24 cellular contexts compared by ENCODE assay signal in genomic region chr2:28828382-28828781, GRCh38. TPM values are rescaled to one million over a fixed set of nuclear protein-coding genes. Genes with fewer than 3 reads are reported as not detected.
DNase-seq lines count a peak whose midpoint lies in the region; ATAC-seq, FAIRE-seq and TF ChIP-seq lines count a peak whose summit lies in the region.
"Had no signal": no experiment of that assay in that cellular context is flagged by ENCODE, and none has a peak within 500 bp of the region (broad histone marks: within the 10 kb centered on the region; RNA-seq: fewer than 3 reads in every experiment).

No MANE protein-coding gene starts in this region.

- TF ChIP-seq POLR2A in endothelial cell of umbilical vein (IDR thresholded peaks at IDR 0.05; ENCODE audit: low read depth, low read length): no peak

- peak; percentile 32 for ATAC-seq in stimulated activated naive CD8-positive, alpha-beta T cell treated with anti-CD3 and anti-CD28 coated beads, Interleukin-15, Interleukin-2, amounts not matched to agents 100 U/mL and 50 U/mL, for 24 hours
- no peak for ATAC-seq in stimulated activated naive CD8-positive, alpha-beta T cell treated with anti-CD3 and anti-CD28 coated beads, Interleukin-15, amount 100 ng/mL, for 72 hours
- no peak for ATAC-seq in GM21381 (IDR thresholded peaks at IDR 0.05; ENCODE audit: unreplicated experiment)
- no peak for ATAC-seq in left lobe of liver
- no peak for ATAC-seq in GM18511 (IDR thresholded peaks at IDR 0.05; ENCODE audit: unreplicated experiment)
- ATAC-seq: pancreas, T-cell had no signal

- no peaks in the 10 kb centered on the region for H3K9me3 ChIP-seq in endothelial cell of umbilical vein (replicated peaks; ENCODE audit: control insufficient read depth, insufficient read depth, low read length)
- H3K9me3 ChIP-seq: pancreas, right atrium auricular region, tibial artery had no signal

- H3K27me3 Mint-ChIP-seq in stimulated activated naive CD8-positive, alpha-beta T cell treated with anti-CD3 and anti-CD28 coated beads, Interleukin-15, amount 100 ng/mL, for 72 hours: peaks cover 7% of the 10 kb centered on the region
- H3K27me3 Mint-ChIP-seq: T-cell had no signal

- intact Hi-C loops in endothelial cell of umbilical vein (cut with micrococcal nuclease): no loop called here

- DNase-seq in stimulated activated naive CD8-positive, alpha-beta T cell treated with anti-CD3 and anti-CD28 coated beads, Interleukin-15, Interleukin-2, amounts not matched to agents 100 U/mL and 50 U/mL, for 24 hours: no peak
- no peak for DNase-seq in stimulated activated naive CD8-positive, alpha-beta T cell treated with anti-CD3 and anti-CD28 coated beads, Interleukin-15, amount 100 ng/mL, for 72 hours
- DNase-seq in RCC 7860 (ENCODE audit: low spot score): no peak
- peak; percentile 16 for DNase-seq in endothelial cell of umbilical vein (ENCODE audit: low read depth, low spot score)
- DNase-seq in left lobe of liver (ENCODE audit: low spot score): no peak
- DNase-seq in KG1 (lab: John Stamatoyannopoulos, UW): no peak
- DNase-seq: activated CD4-positive, alpha-beta memory T cell treated with anti-CD3 and anti-CD28 coated beads, Interleukin-2, amount 10 ng/mL, durations not matched to agents 7 days and 5 days; activated CD4-positive, CD25-positive, alpha-beta regulatory T cell treated with anti-CD3 and anti-CD28 coated beads, Interleukin-2, amount 50 U/mL, for 72 hours; activated naive CD4-positive, alpha-beta T cell treated with anti-CD3 and anti-CD28 coated beads for 36 hours; Calu3; central memory CD4-positive, alpha-beta T cell; effector CD4-positive, alpha-beta T cell; MM.1S; NCI-H510A treated with DMSO at 0.1 percent for 48 hours; pancreas; PC-9; stimulated activated CD4-positive, alpha-beta T cell treated with anti-CD3 and anti-CD28 coated beads, Interleukin-4, amount 100 ng/mL, for 1 hour; T-cell; tibial artery had no signal

- peak; percentile 58 for FAIRE-seq in RCC 7860 (lab: Jason Lieb, UNC)
- FAIRE-seq in endothelial cell of umbilical vein (lab: Jason Lieb, UNC): peak; percentile 28
- FAIRE-seq: pancreas had no signal

- no peaks in the 10 kb centered on the region for H4K20me1 ChIP-seq in endothelial cell of umbilical vein (replicated peaks; ENCODE audit: control insufficient read depth, extremely low read depth, insufficient read depth, low read length)

- H3K79me2 ChIP-seq in endothelial cell of umbilical vein (ENCODE audit: control insufficient read depth, insufficient read depth, low read length): no peaks in the 10 kb centered on the region

- dilution Hi-C loops in endothelial cell of umbilical vein (cut with MboI; ENCODE audit: extremely low pct_ligation_motif_present, low sequenced_read_pairs): no loop called here

- H3K27ac ChIP-seq in endothelial cell of umbilical vein (ENCODE audit: insufficient read depth, low read depth, low read length): no peak overlapping the region
- H3K27ac ChIP-seq: pancreas, PC-9, right atrium auricular region, tibial artery had no signal

- BruUV-seq in endothelial cell of umbilical vein (replicated peaks; lab: Mats Ljungman, UMichigan): no TSS peak

- no peaks in the 10 kb centered on the region for H3K27me3 ChIP-seq in endothelial cell of umbilical vein (ENCODE audit: control insufficient read depth in 2 of 2, insufficient read depth in 2 of 2, low read length in 2 of 2)
- H3K27me3 ChIP-seq: pancreas, right atrium auricular region, tibial artery had no signal

- no peaks in the 10 kb centered on the region for H3K9me3 Mint-ChIP-seq in stimulated activated naive CD8-positive, alpha-beta T cell treated with anti-CD3 and anti-CD28 coated beads, Interleukin-15, amount 100 ng/mL, for 72 hours
- H3K9me3 Mint-ChIP-seq: activated CD4-positive, alpha-beta memory T cell treated with anti-CD3 and anti-CD28 coated beads, Interleukin-2, amount 10 ng/mL, durations not matched to agents 7 days and 5 days; activated naive CD4-positive, alpha-beta T cell treated with anti-CD3 and anti-CD28 coated beads for 36 hours; CD14-positive monocyte; stimulated activated naive CD8-positive, alpha-beta T cell treated with anti-CD3 and anti-CD28 coated beads, Interleukin-15, Interleukin-2, amounts not matched to agents 100 ng/mL and 50 ng/mL, for 24 hours; T-cell had no signal

- H3K4me2 ChIP-seq in endothelial cell of umbilical vein (ENCODE audit: insufficient read depth, low read length): no peak overlapping the region
- H3K4me2 ChIP-seq: PC-9 had no signal

- H3K9ac ChIP-seq in endothelial cell of umbilical vein (replicated peaks; ENCODE audit: extremely low read depth, insufficient read depth, low read length): no peak overlapping the region

- CTCF ChIA-PET in endothelial cell of umbilical vein (lab: Charles Lee): no interaction called here

- peaks cover 8% of the 10 kb centered on the region for H3K4me1 Mint-ChIP-seq in stimulated activated naive CD8-positive, alpha-beta T cell treated with anti-CD3 and anti-CD28 coated beads, Interleukin-15, amount 100 ng/mL, for 72 hours
- H3K4me1 Mint-ChIP-seq: CD14-positive monocyte, T-cell had no signal

- H3K4me3 ChIP-seq in endothelial cell of umbilical vein (replicated peaks in 1 of 3; ENCODE audit: insufficient read depth in 1 of 3, low read depth in 1 of 3, low read length in 3 of 3): no peak overlapping the region
- H3K4me3 ChIP-seq: pancreas, PC-9, right atrium auricular region, tibial artery had no signal

- no peaks in the 10 kb centered on the region for H3K36me3 ChIP-seq in endothelial cell of umbilical vein (ENCODE audit: control insufficient read depth in 2 of 2, extremely low read depth in 1 of 2, insufficient read depth in 2 of 2, low read length in 2 of 2)
- H3K36me3 ChIP-seq: pancreas, right atrium auricular region, tibial artery had no signal

- H2AFZ ChIP-seq in endothelial cell of umbilical vein (ENCODE audit: low read depth, low read length): no peak overlapping the region
- H2AFZ ChIP-seq: PC-9 had no signal

- H3K27ac Mint-ChIP-seq in stimulated activated naive CD8-positive, alpha-beta T cell treated with anti-CD3 and anti-CD28 coated beads, Interleukin-15, amount 100 ng/mL, for 72 hours: peak overlapping the region in 1 of 2 donors; percentile 72
- H3K27ac Mint-ChIP-seq: activated CD4-positive, alpha-beta memory T cell treated with anti-CD3 and anti-CD28 coated beads, Interleukin-2, amount 10 ng/mL, durations not matched to agents 7 days and 5 days; activated naive CD4-positive, alpha-beta T cell treated with anti-CD3 and anti-CD28 coated beads for 36 hours; stimulated activated naive CD8-positive, alpha-beta T cell treated with anti-CD3 and anti-CD28 coated beads, Interleukin-15, Interleukin-2, amounts not matched to agents 100 ng/mL and 50 ng/mL, for 24 hours; T-cell had no signal

- H3K9me1 ChIP-seq in endothelial cell of umbilical vein (replicated peaks; ENCODE audit: control insufficient read depth, extremely low read depth, insufficient read depth, low read length): no peaks in the 10 kb centered on the region

- POLR2A ChIA-PET in endothelial cell of umbilical vein (lab: Charles Lee): no interaction called here

- H3K4me3 Mint-ChIP-seq in stimulated activated naive CD8-positive, alpha-beta T cell treated with anti-CD3 and anti-CD28 coated beads, Interleukin-15, amount 100 ng/mL, for 72 hours: no peak overlapping the region
- H3K4me3 Mint-ChIP-seq: activated CD4-positive, alpha-beta memory T cell treated with anti-CD3 and anti-CD28 coated beads, Interleukin-2, amount 10 ng/mL, durations not matched to agents 7 days and 5 days; activated naive CD4-positive, alpha-beta T cell treated with anti-CD3 and anti-CD28 coated beads for 36 hours; CD14-positive monocyte; stimulated activated naive CD8-positive, alpha-beta T cell treated with anti-CD3 and anti-CD28 coated beads, Interleukin-15, Interleukin-2, amounts not matched to agents 100 ng/mL and 50 ng/mL, for 24 hours; T-cell had no signal

- H3K4me1 ChIP-seq in endothelial cell of umbilical vein (ENCODE audit: control insufficient read depth, extremely low read depth, insufficient read depth, low read length): peaks cover 2% of the 10 kb centered on the region
- H3K4me1 ChIP-seq: pancreas, right atrium auricular region, tibial artery had no signal

- no peak for TF ChIP-seq CTCF in endothelial cell of umbilical vein (IDR thresholded peaks at IDR 0.05; ENCODE audit: extremely low read depth in 1 of 2, insufficient read depth in 1 of 2, low read depth in 1 of 2, low read length in 2 of 2)

TF ChIP-seq in endothelial cell of umbilical vein, 7 proteins besides CTCF, POLR2A, EP300 and RAD21:
- TF ChIP-seq GATA2 (IDR thresholded peaks at IDR 0.05; ENCODE audit: insufficient read depth, insufficient read length, low read depth, low read length) (no peak), POLR2AphosphoS5 (IDR thresholded peaks at IDR 0.05; ENCODE audit: insufficient read depth, low read depth, low read length) (no peak), FOS (IDR thresholded peaks at IDR 0.05; ENCODE audit: borderline replicate concordance, insufficient read depth, low read length) (peak; percentile 71), JUN (IDR thresholded peaks at IDR 0.05; ENCODE audit: borderline replicate concordance, insufficient read depth, insufficient read length, low read depth) (peak; percentile 52)

RNA-seq across cellular contexts. Expression of gene SPDYA, which starts 17.7 kb away (rescaled TPM):
- total RNA-seq in endothelial cell of umbilical vein (0.92 and 1.6 TPM in 2 replicates), left lobe of liver (0.13 TPM)
- polyA plus RNA-seq in endothelial cell of umbilical vein: 0.06 TPM in 2 replicates
- polyA plus RNA-seq in endothelial cell of umbilical vein (2011; cell fraction: cytosol; rRNA removed): not detected in 2 replicates
- polyA plus RNA-seq in endothelial cell of umbilical vein (2011; cell fraction: nucleus; rRNA removed): 0.45 and 0.54 TPM in 2 replicates
- 0.24 TPM in 1 of 2 replicates, not detected in the other for polyA plus RNA-seq in endothelial cell of umbilical vein (2012)
- 0.21 and 0.70 TPM in 2 replicates for polyA minus RNA-seq in endothelial cell of umbilical vein
- not detected for polyA minus RNA-seq in endothelial cell of umbilical vein (2011; cell fraction: cytosol; rRNA and poly(A)+ RNA removed)
- 2.5 and 2.9 TPM in 2 replicates for polyA minus RNA-seq in endothelial cell of umbilical vein (2011; cell fraction: nucleus; rRNA and poly(A)+ RNA removed)
- polyA plus RNA-seq: CD14-positive monocyte had no signal

RNA-seq across cellular contexts. Expression of gene TRMT61B, which starts 41.7 kb away (rescaled TPM):
- total RNA-seq in endothelial cell of umbilical vein (13.6 and 14.9 TPM in 2 replicates), left lobe of liver (7.5 TPM)
- polyA plus RNA-seq in endothelial cell of umbilical vein: 4.2 and 4.6 TPM in 2 replicates
- 7.9 and 8.1 TPM in 2 replicates for polyA plus RNA-seq in endothelial cell of umbilical vein (2011; cell fraction: cytosol; rRNA removed)
- 9.9 and 11.1 TPM in 2 replicates for polyA plus RNA-seq in endothelial cell of umbilical vein (2011; cell fraction: nucleus; rRNA removed)
- 19.1 and 24.5 TPM in 2 replicates for polyA plus RNA-seq in endothelial cell of umbilical vein (2012)
- 3.9 and 4.5 TPM in 2 replicates for polyA minus RNA-seq in endothelial cell of umbilical vein
- polyA minus RNA-seq in endothelial cell of umbilical vein (2011; cell fraction: cytosol; rRNA and poly(A)+ RNA removed): 7.8 TPM
- 7.9 and 8.6 TPM in 2 replicates for polyA minus RNA-seq in endothelial cell of umbilical vein (2011; cell fraction: nucleus; rRNA and poly(A)+ RNA removed)
